ENCODE assay signal across 19 cellular contexts in genomic region chr10:121154846-121155245, GRCh38.
DNase-seq lines count a peak whose midpoint lies in the region; FAIRE-seq and TF ChIP-seq lines count a peak whose summit lies in the region.
"Had no signal": no experiment of that assay in that cellular context is flagged by ENCODE, and none has a peak within 500 bp of the region (broad histone marks: within the 10 kb centered on the region; RNA-seq: fewer than 3 reads in every experiment).

No MANE protein-coding gene starts in this region.

- no peaks in the 10 kb centered on the region for H4K20me1 ChIP-seq in H1 (replicated peaks in 1 of 2; ENCODE audit: control insufficient read depth in 1 of 2, insufficient read depth in 2 of 2, low read length in 2 of 2)

- FAIRE-seq in H1 (lab: Jason Lieb, UNC) (no peak), urothelium cell line (lab: Jason Lieb, UNC) (peak; percentile 23)
- FAIRE-seq: A549, GM12878 had no signal

- no peaks in the 10 kb centered on the region for H3K27me3 ChIP-seq in H1 (replicated peaks in 1 of 4; ENCODE audit: control insufficient read depth in 3 of 4, extremely low read depth in 1 of 4, insufficient read depth in 3 of 4, low read length in 3 of 4)
- H3K27me3 ChIP-seq: body of pancreas had no signal

- no peak overlapping the region for H2BK5ac ChIP-seq in H1 (ENCODE audit: low read depth, low read length)

- H2AFZ ChIP-seq in H1 (ENCODE audit: low read length): peak overlapping the region; percentile 83; the same call in 1 of the 2 replicates

- peak overlapping the region; percentile 93 for H3K27ac Mint-ChIP-seq in neural crest cell (ENCODE audit: unreplicated experiment)
- H3K27ac Mint-ChIP-seq: activated T-cell treated with anti-CD3 and anti-CD28 coated beads, Interleukin-2, amount 50 U/mL, for 72 hours; IgD-negative memory B cell; T-helper 1 cell treated with Interleukin-12 subunit alpha and Interleukin-12 subunit beta and Interleukin-4 antibody, amounts not matched to agents 30 μg/mL and 1 μg/mL, for 36 hours had no signal

- peak; percentile 15 to 45 for DNase-seq in NCI-H526 (lab: John Stamatoyannopoulos, UW)
- no peak for DNase-seq in NCI-H526 treated with DMSO at 0.1 percent for 48 hours (lab: John Stamatoyannopoulos, UW)
- no peak for DNase-seq in H1 (ENCODE audit: low read depth in 1 of 2, low spot score in 2 of 2)
- DNase-seq in neural crest cell (ENCODE audit: low read depth, low spot score): peak; percentile 33
- peak; percentile 67 for DNase-seq in urothelium cell line (ENCODE audit: low spot score)
- DNase-seq in GM19238 (ENCODE audit: insufficient read length, low spot score): no peak
- no peak for DNase-seq in SHP77 (lab: John Stamatoyannopoulos, UW)
- no peak for DNase-seq in activated gamma-delta T cell (lab: John Stamatoyannopoulos, UW)
- DNase-seq: activated CD4-positive, alpha-beta T cell treated with anti-CD3 and anti-CD28 coated beads for 4 hours; activated T-cell treated with anti-CD3 and anti-CD28 coated beads, Interleukin-2, amount 50 U/mL, for 72 hours; HCEC 1CT; NCI-H1930; OCI-M1 had no signal

- TF ChIP-seq CTCF in H1 (IDR thresholded peaks at IDR 0.05; ENCODE audit: control extremely low read depth in 1 of 3, insufficient read depth in 1 of 3, low read depth in 1 of 3, low read length in 3 of 3): no peak
- TF ChIP-seq CTCF in neural crest cell (conservative IDR thresholded peaks at IDR 0.05): no peak

- H3K9ac ChIP-seq in H1 (replicated peaks in 1 of 4; ENCODE audit: extremely low read depth in 1 of 4, low read depth in 3 of 4, low read length in 3 of 4): no peak overlapping the region

- POLR2A ChIA-PET in H1 (lab: Charles Lee; ENCODE audit: partially characterized antibody): no interaction called here

- H3K14ac ChIP-seq in H1 (ENCODE audit: insufficient read length): no peak overlapping the region

- no peak overlapping the region for H2AK5ac ChIP-seq in H1 (ENCODE audit: low read depth, low read length)

- 88% methylated on average over 5 of the region's 5 CpGs; no CpG with 5 or more reads in 1 of the 2 experiments for WGBS in H1 (ENCODE audit: extremely low coverage in 1 of 2, insufficient coverage in 1 of 2, insufficient read length in 1 of 2, insufficient replicate concordance in 2 of 2, low coverage in 1 of 2, low lambda C conversion rate in 2 of 2, missing lambda C conversion rate in 1 of 2), 2 experiments

- H3K79me2 ChIP-seq in H1 (ENCODE audit: control insufficient read depth in 1 of 2, insufficient read depth in 2 of 2, low read length in 2 of 2): no peaks in the 10 kb centered on the region

- no peak overlapping the region for H2BK12ac ChIP-seq in H1 (ENCODE audit: low read depth, low read length)

- no peaks in the 10 kb centered on the region for H3K9me3 ChIP-seq in H1 (ENCODE audit: insufficient read depth in 2 of 2, low read depth in 1 of 2, low read length in 1 of 2)
- H3K9me3 ChIP-seq: A549, body of pancreas had no signal

- no peak overlapping the region for H3K18ac ChIP-seq in H1 (ENCODE audit: extremely low read depth, low read length)

- TF ChIP-seq POLR2A in H1 (IDR thresholded peaks at IDR 0.05; ENCODE audit: control extremely low read depth in 1 of 2, low read depth in 2 of 2, low read length in 2 of 2): no peak

- no peak for TF ChIP-seq RAD21 in H1 (IDR thresholded peaks at IDR 0.05 in 1 of 2, conservative IDR thresholded peaks at IDR 0.05 in 1 of 2; ENCODE audit: low read depth in 2 of 2, low read length in 2 of 2)

- H3K56ac ChIP-seq in H1 (replicated peaks; ENCODE audit: insufficient read length, low read depth, low read length): no peak overlapping the region

- no peak overlapping the region for H3K4me2 ChIP-seq in H1 (ENCODE audit: insufficient read depth in 1 of 2, low read depth in 2 of 2, low read length in 2 of 2)
- H3K4me2 ChIP-seq: A549 had no signal

- no peak overlapping the region for H2BK15ac ChIP-seq in H1 (ENCODE audit: low read length)

- H3K4ac ChIP-seq in H1 (replicated peaks; ENCODE audit: insufficient read length, low read depth, low read length): no peak overlapping the region

- no peak for TF ChIP-seq EP300 in H1 (IDR thresholded peaks at IDR 0.05; ENCODE audit: borderline replicate concordance in 1 of 2, low read depth in 2 of 2, low read length in 2 of 2)

- H3K27me3 Mint-ChIP-seq in neural crest cell (ENCODE audit: low read depth): no peaks in the 10 kb centered on the region

- CTCF ChIA-PET in H1 (lab: Charles Lee; ENCODE audit: partially characterized antibody): interaction anchor here (0.6 to 1.2 kb wide), 5 partner anchors 12 to 453 kb away, joined by 3 to 4 read pairs (median 3); no protein-coding TSS in a partner anchor

- peaks cover 0 to 7% (median 2%) of the 10 kb centered on the region in 4 experiments; a peak in 2 of 7 replicates for H3K4me1 ChIP-seq in H1 (replicated peaks in 1 of 4; ENCODE audit: control insufficient read depth in 3 of 4, insufficient read depth in 4 of 4, low read length in 3 of 4)
- H3K4me1 ChIP-seq: A549 had no signal

- no peak overlapping the region for H2BK20ac ChIP-seq in H1 (ENCODE audit: low read length)

- H3K27ac ChIP-seq in H1 (ENCODE audit: low read depth, low read length): no peak overlapping the region
- H3K27ac ChIP-seq: A549 had no signal

- no peaks in the 10 kb centered on the region for H3K79me1 ChIP-seq in H1 (ENCODE audit: low read depth, low read length)

- no peak overlapping the region for H4K5ac ChIP-seq in H1 (ENCODE audit: insufficient read length, low read depth, low read length)

- no peak overlapping the region; the same call in 1 of the 2 replicates for H4K8ac ChIP-seq in H1 (ENCODE audit: extremely low read depth, insufficient read depth, low read length)

- H3K36me3 ChIP-seq in H1 (ENCODE audit: control insufficient read depth in 2 of 4, insufficient read depth in 4 of 4, low read length in 3 of 4): no peaks in the 10 kb centered on the region; a peak in 1 of 8 replicates

- peaks cover 7% of the 10 kb centered on the region for H3K36me3 Mint-ChIP-seq in neural crest cell (ENCODE audit: low read depth)
- H3K36me3 Mint-ChIP-seq: IgD-negative memory B cell had no signal

- no peak overlapping the region for H2BK120ac ChIP-seq in H1 (replicated peaks; ENCODE audit: low read depth, low read length)

- peaks cover 26% of the 10 kb centered on the region for H3K4me1 Mint-ChIP-seq in neural crest cell
- H3K4me1 Mint-ChIP-seq: IgD-negative memory B cell had no signal

- no peak overlapping the region for H4K91ac ChIP-seq in H1 (replicated peaks; ENCODE audit: insufficient read length, low read length)

- H3K23ac ChIP-seq in H1 (ENCODE audit: insufficient read length): no peak overlapping the region

- H3K4me3 Mint-ChIP-seq in neural crest cell: peak overlapping the region; percentile 41
- H3K4me3 Mint-ChIP-seq: activated T-cell treated with anti-CD3 and anti-CD28 coated beads, Interleukin-2, amount 50 U/mL, for 72 hours; IgD-negative memory B cell; T-helper 1 cell treated with Interleukin-12 subunit alpha and Interleukin-12 subunit beta and Interleukin-4 antibody, amounts not matched to agents 30 μg/mL and 1 μg/mL, for 36 hours had no signal

- no peaks in the 10 kb centered on the region for H3K23me2 ChIP-seq in H1 (ENCODE audit: low read depth, low read length)

- peaks cover 7% of the 10 kb centered on the region for H3K9me3 Mint-ChIP-seq in neural crest cell
- H3K9me3 Mint-ChIP-seq: T-helper 1 cell treated with Interleukin-12 subunit alpha and Interleukin-12 subunit beta and Interleukin-4 antibody, amounts not matched to agents 30 μg/mL and 1 μg/mL, for 36 hours had no signal

- no peak overlapping the region for H3K4me3 ChIP-seq in H1 (ENCODE audit: extremely low read depth in 1 of 4, insufficient read depth in 2 of 4, low read depth in 3 of 4, low read length in 4 of 4)
- H3K4me3 ChIP-seq: A549, body of pancreas, GM12878, skin epidermis had no signal

TF ChIP-seq in H1, 55 proteins besides CTCF, POLR2A, EP300 and RAD21:
- TF ChIP-seq ASH2L (IDR thresholded peaks at IDR 0.05; ENCODE audit: low read length): no peak
- no peak for TF ChIP-seq USF2 (IDR thresholded peaks at IDR 0.05; ENCODE audit: low read length)
- TF ChIP-seq RBBP5 (IDR thresholded peaks at IDR 0.05; ENCODE audit: borderline replicate concordance, low read depth, low read length): no peak

Comparison
In these comparisons a context has a peak if more than half of its experiments do, and no peak if none do; other contexts are left out.
1. DNase-seq: peak in NCI-H526 (2 of 2), neural crest cell (single experiment) and urothelium cell line (single experiment); none in NCI-H526 treated with DMSO at 0.1 percent for 48 hours (single experiment), H1 (0 of 2), GM19238 (single experiment), SHP77 (0 of 2) and activated gamma-delta T cell (single experiment).